In the genomic region with DNA sequence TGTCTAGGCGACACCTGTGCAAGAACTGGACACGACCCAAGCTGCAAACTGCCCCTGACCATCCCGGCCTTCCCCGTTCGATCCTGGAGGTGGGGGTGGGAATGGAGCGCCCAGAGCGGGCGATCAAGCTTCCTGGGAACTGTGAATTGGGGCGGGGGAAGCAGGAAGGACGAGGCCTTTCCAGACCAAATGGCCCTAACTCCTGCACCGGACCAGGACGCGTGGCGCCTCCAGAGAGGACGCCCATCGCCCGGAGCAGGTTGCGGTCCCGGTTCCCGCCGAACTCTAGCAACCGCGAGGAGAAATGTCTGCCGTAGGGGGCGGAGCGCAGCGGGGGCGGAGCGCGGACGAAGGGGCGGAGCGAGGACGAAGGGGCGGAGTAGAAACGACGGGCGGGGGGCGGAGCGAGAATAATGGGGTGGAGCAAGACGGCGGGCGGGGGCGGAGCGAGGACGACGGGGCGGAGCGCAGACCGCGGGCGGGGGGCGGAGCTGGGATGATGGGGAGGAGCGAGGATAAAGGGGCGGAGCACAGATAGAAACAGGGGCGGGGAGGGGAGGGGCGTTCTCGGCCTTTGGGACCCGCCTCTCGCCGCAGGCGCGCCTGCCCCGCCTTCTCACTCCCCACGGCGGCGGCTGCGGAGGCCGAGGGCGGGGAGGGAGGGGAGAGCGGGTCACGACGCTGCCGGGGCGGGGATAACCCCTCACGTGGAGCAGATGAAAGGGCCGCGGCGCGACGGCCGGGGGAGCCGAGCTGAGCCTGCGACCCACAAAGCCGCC, we compare ENCODE assay signal across 1 cellular context.
TF ChIP-seq lines count a peak whose summit lies in the region.

TSS of gene ZNRF3 (plus strand) at position 695 of the 779 bp plus-strand sequence. CDS start 195 bp downstream, outside the sequence.

TF ChIP-seq in H1, 55 proteins besides CTCF, POLR2A, EP300 and RAD21:
- no peak for TF ChIP-seq CEBPB (IDR thresholded peaks at IDR 0.05; ENCODE audit: low read depth, low read length)
- TF ChIP-seq SUZ12 (IDR thresholded peaks at IDR 0.05; ENCODE audit: low read length): no peak
- TF ChIP-seq CBX5 (IDR thresholded peaks at IDR 0.05; ENCODE audit: low read depth, low read length): no peak
- TF ChIP-seq CREB1 (IDR thresholded peaks at IDR 0.05): no peak; the same call in 1 of the 2 replicates
- no peak for TF ChIP-seq CTBP2 (IDR thresholded peaks at IDR 0.05; ENCODE audit: borderline replicate concordance, insufficient read depth, insufficient read length, low read length)
- no peak for TF ChIP-seq RXRA (IDR thresholded peaks at IDR 0.05; ENCODE audit: insufficient read depth, low read depth, low read length)
- no peak for TF ChIP-seq NANOG (IDR thresholded peaks at IDR 0.05; ENCODE audit: insufficient read depth, low read depth, low read length, poor library complexity, severe bottlenecking)
- TF ChIP-seq ZNF274 (IDR thresholded peaks at IDR 0.05; ENCODE audit: borderline replicate concordance, extremely low read depth, low read length): no peak
- no peak for TF ChIP-seq POU5F1 (IDR thresholded peaks at IDR 0.05; ENCODE audit: low read depth, low read length)
- peak; percentile 71; the same call in 1 of the 2 replicates for TF ChIP-seq EGR1 (IDR thresholded peaks at IDR 0.05; ENCODE audit: borderline replicate concordance, low read depth, low read length)
- peak; percentile 35 for TF ChIP-seq KDM4A (IDR thresholded peaks at IDR 0.05; ENCODE audit: low read depth, low read length, severe bottlenecking)
- TF ChIP-seq HDAC6 (IDR thresholded peaks at IDR 0.05; ENCODE audit: low read depth, low read length): no peak
- no peak for TF ChIP-seq JUN (IDR thresholded peaks at IDR 0.05; ENCODE audit: low read depth, low read length)
- TF ChIP-seq YY1 (IDR thresholded peaks at IDR 0.05; ENCODE audit: low read depth, low read length): peak; percentile 80
- no peak for TF ChIP-seq SIRT6 (IDR thresholded peaks at IDR 0.05; ENCODE audit: low read length)
- TF ChIP-seq ASH2L (IDR thresholded peaks at IDR 0.05; ENCODE audit: low read length): peak; percentile 74
- no peak for TF ChIP-seq SRF (IDR thresholded peaks at IDR 0.05; ENCODE audit: low read depth, low read length)
- peak; percentile 79 for TF ChIP-seq MAX (IDR thresholded peaks at IDR 0.05)
- no peak for TF ChIP-seq CHD1 (IDR thresholded peaks at IDR 0.05; ENCODE audit: low read depth, low read length)
- no peak for TF ChIP-seq SP2 (IDR thresholded peaks at IDR 0.05; ENCODE audit: low read length)
- TF ChIP-seq, protein P1, sequence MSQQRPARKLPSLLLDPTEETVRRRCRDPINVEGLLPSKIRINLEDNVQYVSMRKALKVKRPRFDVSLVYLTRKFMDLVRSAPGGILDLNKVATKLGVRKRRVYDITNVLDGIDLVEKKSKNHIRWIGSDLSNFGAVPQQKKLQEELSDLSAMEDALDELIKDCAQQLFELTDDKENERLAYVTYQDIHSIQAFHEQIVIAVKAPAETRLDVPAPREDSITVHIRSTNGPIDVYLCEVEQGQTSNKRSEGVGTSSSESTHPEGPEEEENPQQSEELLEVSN (IDR thresholded peaks at IDR 0.05): peak; percentile 93
- TF ChIP-seq TBP (IDR thresholded peaks at IDR 0.05; ENCODE audit: low read depth, low read length): peak; percentile 56; the same call in 1 of the 2 replicates
- no peak for TF ChIP-seq GTF2F1 (IDR thresholded peaks at IDR 0.05; ENCODE audit: borderline replicate concordance, low read depth, low read length)
- TF ChIP-seq TAF1 (IDR thresholded peaks at IDR 0.05; ENCODE audit: low read depth, low read length): peak; percentile 77
- TF ChIP-seq, protein P2, sequence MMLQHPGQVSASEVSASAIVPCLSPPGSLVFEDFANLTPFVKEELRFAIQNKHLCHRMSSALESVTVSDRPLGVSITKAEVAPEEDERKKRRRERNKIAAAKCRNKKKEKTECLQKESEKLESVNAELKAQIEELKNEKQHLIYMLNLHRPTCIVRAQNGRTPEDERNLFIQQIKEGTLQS (IDR thresholded peaks at IDR 0.05; ENCODE audit: insufficient read depth, low read depth, low read length): 0 out of 2 replicates have a peak, but pooled peaks have one; percentile 32
- no peak for TF ChIP-seq RFX5 (IDR thresholded peaks at IDR 0.05; ENCODE audit: borderline replicate concordance, low read depth, low read length)
- peak; percentile 54; the same call in 1 of the 2 replicates for TF ChIP-seq SP1 (IDR thresholded peaks at IDR 0.05; ENCODE audit: low read depth, low read length)
- TF ChIP-seq SIX5 (IDR thresholded peaks at IDR 0.05; ENCODE audit: low read depth, low read length): no peak
- TF ChIP-seq, protein P3, sequence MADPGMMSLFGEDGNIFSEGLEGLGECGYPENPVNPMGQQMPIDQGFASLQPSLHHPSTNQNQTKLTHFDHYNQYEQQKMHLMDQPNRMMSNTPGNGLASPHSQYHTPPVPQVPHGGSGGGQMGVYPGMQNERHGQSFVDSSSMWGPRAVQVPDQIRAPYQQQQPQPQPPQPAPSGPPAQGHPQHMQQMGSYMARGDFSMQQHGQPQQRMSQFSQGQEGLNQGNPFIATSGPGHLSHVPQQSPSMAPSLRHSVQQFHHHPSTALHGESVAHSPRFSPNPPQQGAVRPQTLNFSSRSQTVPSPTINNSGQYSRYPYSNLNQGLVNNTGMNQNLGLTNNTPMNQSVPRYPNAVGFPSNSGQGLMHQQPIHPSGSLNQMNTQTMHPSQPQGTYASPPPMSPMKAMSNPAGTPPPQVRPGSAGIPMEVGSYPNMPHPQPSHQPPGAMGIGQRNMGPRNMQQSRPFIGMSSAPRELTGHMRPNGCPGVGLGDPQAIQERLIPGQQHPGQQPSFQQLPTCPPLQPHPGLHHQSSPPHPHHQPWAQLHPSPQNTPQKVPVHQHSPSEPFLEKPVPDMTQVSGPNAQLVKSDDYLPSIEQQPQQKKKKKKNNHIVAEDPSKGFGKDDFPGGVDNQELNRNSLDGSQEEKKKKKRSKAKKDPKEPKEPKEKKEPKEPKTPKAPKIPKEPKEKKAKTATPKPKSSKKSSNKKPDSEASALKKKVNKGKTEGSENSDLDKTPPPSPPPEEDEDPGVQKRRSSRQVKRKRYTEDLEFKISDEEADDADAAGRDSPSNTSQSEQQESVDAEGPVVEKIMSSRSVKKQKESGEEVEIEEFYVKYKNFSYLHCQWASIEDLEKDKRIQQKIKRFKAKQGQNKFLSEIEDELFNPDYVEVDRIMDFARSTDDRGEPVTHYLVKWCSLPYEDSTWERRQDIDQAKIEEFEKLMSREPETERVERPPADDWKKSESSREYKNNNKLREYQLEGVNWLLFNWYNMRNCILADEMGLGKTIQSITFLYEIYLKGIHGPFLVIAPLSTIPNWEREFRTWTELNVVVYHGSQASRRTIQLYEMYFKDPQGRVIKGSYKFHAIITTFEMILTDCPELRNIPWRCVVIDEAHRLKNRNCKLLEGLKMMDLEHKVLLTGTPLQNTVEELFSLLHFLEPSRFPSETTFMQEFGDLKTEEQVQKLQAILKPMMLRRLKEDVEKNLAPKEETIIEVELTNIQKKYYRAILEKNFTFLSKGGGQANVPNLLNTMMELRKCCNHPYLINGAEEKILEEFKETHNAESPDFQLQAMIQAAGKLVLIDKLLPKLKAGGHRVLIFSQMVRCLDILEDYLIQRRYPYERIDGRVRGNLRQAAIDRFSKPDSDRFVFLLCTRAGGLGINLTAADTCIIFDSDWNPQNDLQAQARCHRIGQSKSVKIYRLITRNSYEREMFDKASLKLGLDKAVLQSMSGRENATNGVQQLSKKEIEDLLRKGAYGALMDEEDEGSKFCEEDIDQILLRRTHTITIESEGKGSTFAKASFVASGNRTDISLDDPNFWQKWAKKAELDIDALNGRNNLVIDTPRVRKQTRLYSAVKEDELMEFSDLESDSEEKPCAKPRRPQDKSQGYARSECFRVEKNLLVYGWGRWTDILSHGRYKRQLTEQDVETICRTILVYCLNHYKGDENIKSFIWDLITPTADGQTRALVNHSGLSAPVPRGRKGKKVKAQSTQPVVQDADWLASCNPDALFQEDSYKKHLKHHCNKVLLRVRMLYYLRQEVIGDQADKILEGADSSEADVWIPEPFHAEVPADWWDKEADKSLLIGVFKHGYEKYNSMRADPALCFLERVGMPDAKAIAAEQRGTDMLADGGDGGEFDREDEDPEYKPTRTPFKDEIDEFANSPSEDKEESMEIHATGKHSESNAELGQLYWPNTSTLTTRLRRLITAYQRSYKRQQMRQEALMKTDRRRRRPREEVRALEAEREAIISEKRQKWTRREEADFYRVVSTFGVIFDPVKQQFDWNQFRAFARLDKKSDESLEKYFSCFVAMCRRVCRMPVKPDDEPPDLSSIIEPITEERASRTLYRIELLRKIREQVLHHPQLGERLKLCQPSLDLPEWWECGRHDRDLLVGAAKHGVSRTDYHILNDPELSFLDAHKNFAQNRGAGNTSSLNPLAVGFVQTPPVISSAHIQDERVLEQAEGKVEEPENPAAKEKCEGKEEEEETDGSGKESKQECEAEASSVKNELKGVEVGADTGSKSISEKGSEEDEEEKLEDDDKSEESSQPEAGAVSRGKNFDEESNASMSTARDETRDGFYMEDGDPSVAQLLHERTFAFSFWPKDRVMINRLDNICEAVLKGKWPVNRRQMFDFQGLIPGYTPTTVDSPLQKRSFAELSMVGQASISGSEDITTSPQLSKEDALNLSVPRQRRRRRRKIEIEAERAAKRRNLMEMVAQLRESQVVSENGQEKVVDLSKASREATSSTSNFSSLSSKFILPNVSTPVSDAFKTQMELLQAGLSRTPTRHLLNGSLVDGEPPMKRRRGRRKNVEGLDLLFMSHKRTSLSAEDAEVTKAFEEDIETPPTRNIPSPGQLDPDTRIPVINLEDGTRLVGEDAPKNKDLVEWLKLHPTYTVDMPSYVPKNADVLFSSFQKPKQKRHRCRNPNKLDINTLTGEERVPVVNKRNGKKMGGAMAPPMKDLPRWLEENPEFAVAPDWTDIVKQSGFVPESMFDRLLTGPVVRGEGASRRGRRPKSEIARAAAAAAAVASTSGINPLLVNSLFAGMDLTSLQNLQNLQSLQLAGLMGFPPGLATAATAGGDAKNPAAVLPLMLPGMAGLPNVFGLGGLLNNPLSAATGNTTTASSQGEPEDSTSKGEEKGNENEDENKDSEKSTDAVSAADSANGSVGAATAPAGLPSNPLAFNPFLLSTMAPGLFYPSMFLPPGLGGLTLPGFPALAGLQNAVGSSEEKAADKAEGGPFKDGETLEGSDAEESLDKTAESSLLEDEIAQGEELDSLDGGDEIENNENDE (IDR thresholded peaks at IDR 0.05; ENCODE audit: insufficient replicate concordance, low read length): no peak
- TF ChIP-seq POLR2AphosphoS5 (IDR thresholded peaks at IDR 0.05; ENCODE audit: low read depth, low read length): peak; percentile 89
- TF ChIP-seq BRCA1 (IDR thresholded peaks at IDR 0.05; ENCODE audit: low read depth, low read length): no peak
- TF ChIP-seq SAP30 (IDR thresholded peaks at IDR 0.05; ENCODE audit: insufficient read depth, insufficient replicate concordance, low read length): no peak
- peak; percentile 72 for TF ChIP-seq USF2 (IDR thresholded peaks at IDR 0.05; ENCODE audit: low read length)
- peak; percentile 82 for TF ChIP-seq PHF8 (conservative IDR thresholded peaks at IDR 0.05; ENCODE audit: low read depth, low read length)
- no peak for TF ChIP-seq EZH2 (IDR thresholded peaks at IDR 0.05; ENCODE audit: low read depth, low read length, severe bottlenecking)
- TF ChIP-seq SIN3A (conservative IDR thresholded peaks at IDR 0.05 in 1 of 2, IDR thresholded peaks at IDR 0.05 in 1 of 2; ENCODE audit: low read depth in 1 of 2, low read length in 2 of 2): peak in 1 of 2 experiments; percentile 27; a peak in 1 of 4 replicates
- TF ChIP-seq BACH1 (IDR thresholded peaks at IDR 0.05; ENCODE audit: low read length): no peak
- TF ChIP-seq CBX8 (IDR thresholded peaks at IDR 0.05; ENCODE audit: borderline replicate concordance, low read depth, low read length): no peak
- TF ChIP-seq, protein P4, sequence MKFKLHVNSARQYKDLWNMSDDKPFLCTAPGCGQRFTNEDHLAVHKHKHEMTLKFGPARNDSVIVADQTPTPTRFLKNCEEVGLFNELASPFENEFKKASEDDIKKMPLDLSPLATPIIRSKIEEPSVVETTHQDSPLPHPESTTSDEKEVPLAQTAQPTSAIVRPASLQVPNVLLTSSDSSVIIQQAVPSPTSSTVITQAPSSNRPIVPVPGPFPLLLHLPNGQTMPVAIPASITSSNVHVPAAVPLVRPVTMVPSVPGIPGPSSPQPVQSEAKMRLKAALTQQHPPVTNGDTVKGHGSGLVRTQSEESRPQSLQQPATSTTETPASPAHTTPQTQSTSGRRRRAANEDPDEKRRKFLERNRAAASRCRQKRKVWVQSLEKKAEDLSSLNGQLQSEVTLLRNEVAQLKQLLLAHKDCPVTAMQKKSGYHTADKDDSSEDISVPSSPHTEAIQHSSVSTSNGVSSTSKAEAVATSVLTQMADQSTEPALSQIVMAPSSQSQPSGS (IDR thresholded peaks at IDR 0.05; ENCODE audit: low read length): no peak
- no peak for TF ChIP-seq JUND (IDR thresholded peaks at IDR 0.05; ENCODE audit: low read length)
- no peak for TF ChIP-seq GABPA (IDR thresholded peaks at IDR 0.05; ENCODE audit: borderline replicate concordance, insufficient read depth, low read length)
- no peak for TF ChIP-seq FOSL1 (IDR thresholded peaks at IDR 0.05; ENCODE audit: insufficient read depth, low read depth, low read length)
- TF ChIP-seq CHD2 (IDR thresholded peaks at IDR 0.05; ENCODE audit: low read length): no peak
- no peak for TF ChIP-seq TCF12 (IDR thresholded peaks at IDR 0.05; ENCODE audit: low read depth, low read length)
- no peak for TF ChIP-seq TAF7 (optimal IDR thresholded peaks at IDR 0.05; ENCODE audit: borderline replicate concordance, low read depth, low read length)
- no peak for TF ChIP-seq MAFK (IDR thresholded peaks at IDR 0.05; ENCODE audit: low read depth, low read length)
- no peak for TF ChIP-seq BCL11A (IDR thresholded peaks at IDR 0.05; ENCODE audit: low read depth in 2 of 2, low read length in 2 of 2)
- no peak for TF ChIP-seq NRF1 (IDR thresholded peaks at IDR 0.05; ENCODE audit: low read depth, low read length)
- no peak for TF ChIP-seq KDM5A (IDR thresholded peaks at IDR 0.05; ENCODE audit: low read length)
- TF ChIP-seq RBBP5 (IDR thresholded peaks at IDR 0.05; ENCODE audit: borderline replicate concordance, low read depth, low read length): no peak
- TF ChIP-seq TEAD4 (IDR thresholded peaks at IDR 0.05; ENCODE audit: low read depth, low read length): no peak
- peak; percentile 77 for TF ChIP-seq SP4 (IDR thresholded peaks at IDR 0.05; ENCODE audit: low read length)
- TF ChIP-seq HDAC2 (IDR thresholded peaks at IDR 0.05; ENCODE audit: borderline replicate concordance in 1 of 2, low read depth in 2 of 2, low read length in 2 of 2): no peak
- no peak for TF ChIP-seq RNF2 (IDR thresholded peaks at IDR 0.05; ENCODE audit: borderline replicate concordance, low read depth, low read length, missing control alignments, poor library complexity, severe bottlenecking)
- no peak for TF ChIP-seq KDM1A (IDR thresholded peaks at IDR 0.05; ENCODE audit: borderline replicate concordance, low read length)
